ENCODE assay signal across 8 cellular contexts in the genomic region with DNA sequence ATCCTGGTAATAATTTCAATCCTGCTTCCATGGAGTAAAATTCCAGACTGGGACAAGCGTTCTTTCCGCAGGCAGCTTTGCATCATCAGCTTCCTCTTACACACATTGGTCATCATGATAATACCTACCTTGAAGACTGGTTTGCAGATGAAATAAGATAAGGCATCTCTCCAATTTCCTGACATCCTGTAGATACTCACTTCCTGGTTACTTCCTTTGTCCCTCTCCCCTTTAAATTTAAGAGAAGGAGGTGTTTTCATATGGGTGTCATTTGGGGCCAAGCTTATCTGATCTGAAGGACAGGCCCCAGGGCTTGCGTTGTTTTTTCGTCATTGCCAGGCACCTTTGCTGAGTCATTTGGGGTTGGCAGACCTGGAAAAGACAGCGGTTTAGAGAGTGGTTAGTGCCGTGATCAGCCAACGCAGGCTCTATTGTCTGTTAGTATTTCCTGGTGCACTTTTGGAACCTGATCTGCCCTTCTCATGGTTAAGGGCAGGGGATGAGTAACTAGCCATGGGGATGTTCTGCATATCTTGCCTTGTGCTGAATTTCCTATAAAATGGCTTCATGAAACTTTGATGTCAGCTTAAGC. TPM values are rescaled to one million over a fixed set of nuclear protein-coding genes. Genes with fewer than 3 reads are reported as not detected.
DNase-seq lines count a peak whose midpoint lies in the region; ATAC-seq and TF ChIP-seq lines count a peak whose summit lies in the region.

No MANE protein-coding gene starts in this region.

- peak overlapping the region; percentile 76 for H3K4me3 Mint-ChIP-seq in T-helper 2 cell treated with Interferon-gamma antibody and Interleukin-4, amounts not matched to agents 5 μg/mL and 100 μg/mL, for 36 hours

- H3K4me3 ChIP-seq in cardiac fibroblast (replicated peaks in 1 of 2; ENCODE audit: low read depth in 2 of 2, low read length in 2 of 2) (no peak overlapping the region), coronary artery (no peak overlapping the region)

- peaks cover 87% of the 10 kb centered on the region for H3K4me1 Mint-ChIP-seq in T-helper 2 cell treated with Interferon-gamma antibody and Interleukin-4, amounts not matched to agents 5 μg/mL and 100 μg/mL, for 36 hours (ENCODE audit: low read depth)

- ATAC-seq in sciatic nerve = no peak
- ATAC-seq in HG03135 (IDR thresholded peaks at IDR 0.05; ENCODE audit: unreplicated experiment) = no peak

- DNase-seq in HPDE6-E6E7 (ENCODE audit: extremely low spot score) = peak; percentile 92
- DNase-seq in T-helper 2 cell treated with Interferon-gamma antibody and Interleukin-4, amounts not matched to agents 5 μg/mL and 100 μg/mL, for 36 hours (ENCODE audit: low spot score) = peak; percentile 91
- DNase-seq in cardiac fibroblast (ENCODE audit: low read depth in 2 of 2) = peak; percentile 67 to 85
- peak; percentile 39 to 63 for DNase-seq in stimulated activated CD4-positive, alpha-beta T cell treated with anti-CD3 and anti-CD28 coated beads, Interleukin-4, amount 100 ng/mL, for 48 hours (ENCODE audit: low read depth in 2 of 2)
- DNase-seq in sciatic nerve (ENCODE audit: low spot score) = no peak
- DNase-seq in NCI-H1092 (lab: John Stamatoyannopoulos, UW) = no peak
- DNase-seq in coronary artery (ENCODE audit: low spot score) = no peak

- intact Hi-C loops in sciatic nerve (cut with DNase I) = no loop called here

- H3K36me3 Mint-ChIP-seq in T-helper 2 cell treated with Interferon-gamma antibody and Interleukin-4, amounts not matched to agents 5 μg/mL and 100 μg/mL, for 36 hours (ENCODE audit: low read depth) = peaks cover 24% of the 10 kb centered on the region

- peak overlapping the region in 1 of 2 donors; percentile 16 for H3K27ac ChIP-seq in coronary artery

- H3K9me3 Mint-ChIP-seq in T-helper 2 cell treated with Interferon-gamma antibody and Interleukin-4, amounts not matched to agents 5 μg/mL and 100 μg/mL, for 36 hours = no peaks in the 10 kb centered on the region

- no peaks in the 10 kb centered on the region for H3K27me3 Mint-ChIP-seq in T-helper 2 cell treated with Interferon-gamma antibody and Interleukin-4, amounts not matched to agents 5 μg/mL and 100 μg/mL, for 36 hours (ENCODE audit: low read depth)

- H3K27ac Mint-ChIP-seq in T-helper 2 cell treated with Interferon-gamma antibody and Interleukin-4, amounts not matched to agents 5 μg/mL and 100 μg/mL, for 36 hours = peak overlapping the region; percentile 88

- TF ChIP-seq CTCF in cardiac fibroblast (IDR thresholded peaks at IDR 0.05; ENCODE audit: low read depth, low read length) = no peak
- TF ChIP-seq CTCF in coronary artery (IDR thresholded peaks at IDR 0.05) = no peak

RNA-seq across cellular contexts. Expression of gene GRAMD1B, which starts 24.1 kb away (rescaled TPM):
- total RNA-seq in sciatic nerve = 38.2 TPM

Comparison
In these comparisons a context has a peak if more than half of its experiments do, and no peak if none do; other contexts are left out.
1. DNase-seq: peak in HPDE6-E6E7 (single experiment), T-helper 2 cell treated with Interferon-gamma antibody and Interleukin-4, amounts not matched to agents 5 μg/mL and 100 μg/mL, for 36 hours (single experiment), cardiac fibroblast (2 of 2) and stimulated activated CD4-positive, alpha-beta T cell treated with anti-CD3 and anti-CD28 coated beads, Interleukin-4, amount 100 ng/mL, for 48 hours (2 of 2); none in sciatic nerve (single experiment), NCI-H1092 (single experiment) and coronary artery (single experiment).